14 cellular contexts compared by ENCODE assay signal in genomic region chr2:94871226-94872087, GRCh38. TPM values are rescaled to one million over a fixed set of nuclear protein-coding genes. Genes with fewer than 3 reads are reported as not detected.
DNase-seq lines count a peak whose midpoint lies in the region; ATAC-seq and TF ChIP-seq lines count a peak whose summit lies in the region.
"Had no signal": no experiment of that assay in that cellular context is flagged by ENCODE, and none has a peak within 500 bp of the region (broad histone marks: within the 10 kb centered on the region; RNA-seq: fewer than 3 reads in every experiment).

Gene TEKT4 (plus strand): TSS chr2:94871430. CDS start chr2:94871580, 150 bp downstream.

- peaks cover 19% of the 10 kb centered on the region for H3K27me3 Mint-ChIP-seq in progenitor cell of endocrine pancreas

- intact Hi-C loops in stomach (cut with DNase I; ENCODE audit: low total_unique reads), result no loop called here

- H3K36me3 ChIP-seq in ES-I3 (ENCODE audit: insufficient read depth, low read length), result no peaks in the 10 kb centered on the region
- no peaks in the 10 kb centered on the region for H3K36me3 ChIP-seq in stomach

- 30 to 55% (median 49%) methylated on average over 29 to 59 of the region's 59 CpGs for WGBS in stomach, 5 donors

- H3K4me1 ChIP-seq in ES-I3 (ENCODE audit: insufficient read depth, low read length) (no peaks in the 10 kb centered on the region), foreskin keratinocyte (no peaks in the 10 kb centered on the region), stomach (peaks cover 0 to 12% (median 4%) of the 10 kb centered on the region in 4 donors)

- H3K9me3 Mint-ChIP-seq in progenitor cell of endocrine pancreas (ENCODE audit: low read depth), result no peaks in the 10 kb centered on the region
- H3K9me3 Mint-ChIP-seq: activated T-helper 2 cell treated with anti-CD3 and anti-CD28 coated beads, Interferon-gamma antibody, Interleukin-2, Interleukin-4, amounts not matched to agents 10 μg/mL and 5 μg/mL and 100 μg/mL, durations not matched to agents 14 hours and 24 hours and 36 hours; dendritic cell treated with granulocyte-macrophage colony-stimulating factor and Interleukin-4, amounts not matched to agents 40 ng/mL and 50 ng/mL, for 4 days; neural crest cell had no signal

- H3K27me3 ChIP-seq in foreskin keratinocyte (no peaks in the 10 kb centered on the region), stomach (peaks cover 0 to 80% (median 18%) of the 10 kb centered on the region in 3 donors)

- H3K9me3 ChIP-seq in ES-I3 (ENCODE audit: control insufficient read depth, insufficient read depth, low read length), result no peaks in the 10 kb centered on the region
- no peaks in the 10 kb centered on the region for H3K9me3 ChIP-seq in stomach

- no peak for TF ChIP-seq EP300 in stomach (IDR thresholded peaks at IDR 0.05)

- peak within 1 kb of the TSS in 1 of 4 donors; percentile 14 for H3K4me3 ChIP-seq in stomach

- DNase-seq in NCI-H146 treated with DMSO at 0.1 percent for 48 hours (lab: John Stamatoyannopoulos, UW; ENCODE audit: unreplicated experiment) (peak; percentile 2), foreskin keratinocyte (no peak), progenitor cell of endocrine pancreas (ENCODE audit: low spot score, unreplicated experiment) (no peak), stomach (no peak), SIG-M5 treated with dmso at 0.1 percent for 504 hours (lab: John Stamatoyannopoulos, UW; ENCODE audit: unreplicated experiment) (no peak)
- no peak for DNase-seq in activated CD8-positive, alpha-beta memory T cell treated with anti-CD3 and anti-CD28 coated beads, Interleukin-2, amount 50 U/mL, for 4 hours
- DNase-seq: NCI-H2171 had no signal

- H3K36me3 Mint-ChIP-seq in progenitor cell of endocrine pancreas (ENCODE audit: insufficient read depth), result no peaks in the 10 kb centered on the region

- H3K27ac ChIP-seq in foreskin keratinocyte, result no peak within 1 kb of the TSS
- H3K27ac ChIP-seq in stomach, result no peak within 1 kb of the TSS

- peaks cover 2% of the 10 kb centered on the region for H3K4me1 Mint-ChIP-seq in progenitor cell of endocrine pancreas (ENCODE audit: low read depth)
- H3K4me1 Mint-ChIP-seq: neural crest cell had no signal

- ATAC-seq in foreskin keratinocyte, result peak; percentile 8
- ATAC-seq: HCT116 had no signal

- peak within 1 kb of the TSS; percentile 20 for H3K27ac Mint-ChIP-seq in progenitor cell of endocrine pancreas
- H3K27ac Mint-ChIP-seq: activated T-helper 2 cell treated with anti-CD3 and anti-CD28 coated beads, Interferon-gamma antibody, Interleukin-2, Interleukin-4, amounts not matched to agents 10 μg/mL and 5 μg/mL and 100 μg/mL, durations not matched to agents 14 hours and 24 hours and 36 hours; dendritic cell treated with granulocyte-macrophage colony-stimulating factor and Interleukin-4, amounts not matched to agents 40 ng/mL and 50 ng/mL, for 4 days had no signal

- TF ChIP-seq POLR2A in stomach (IDR thresholded peaks at IDR 0.05), result no peak

- peak within 1 kb of the TSS; percentile 36; the same call in 1 of the 2 replicates for H3K9ac ChIP-seq in ES-I3 (ENCODE audit: low read depth, low read length)

- peak within 1 kb of the TSS; percentile 20 for H3K4me3 Mint-ChIP-seq in progenitor cell of endocrine pancreas (ENCODE audit: low read depth)
- H3K4me3 Mint-ChIP-seq: dendritic cell treated with granulocyte-macrophage colony-stimulating factor and Interleukin-4, amounts not matched to agents 40 ng/mL and 50 ng/mL, for 4 days; neural crest cell had no signal

- TF ChIP-seq CTCF in foreskin keratinocyte (conservative IDR thresholded peaks at IDR 0.05) (no peak), progenitor cell of endocrine pancreas (IDR thresholded peaks at IDR 0.05; ENCODE audit: unreplicated experiment) (no peak), stomach (IDR thresholded peaks at IDR 0.05) (no peak)

RNA-seq across cellular contexts. Expression of gene TEKT4, which starts in this region (rescaled TPM):
- total RNA-seq in foreskin keratinocyte (not detected in 2 replicates), progenitor cell of endocrine pancreas (0.29 and 0.34 TPM in 2 replicates), stomach (not detected)
- polyA plus RNA-seq in foreskin keratinocyte (not detected in 2 replicates), stomach (not detected)
- total RNA-seq: G401, glomerular endothelial cell, neural crest cell had no signal

Comparison
In these comparisons a context has a peak if more than half of its experiments do, and no peak if none do; other contexts are left out.
1. Peak in ATAC-seq in foreskin keratinocyte; RNA of the gene not detected or under 1 TPM.